In the genomic region with DNA sequence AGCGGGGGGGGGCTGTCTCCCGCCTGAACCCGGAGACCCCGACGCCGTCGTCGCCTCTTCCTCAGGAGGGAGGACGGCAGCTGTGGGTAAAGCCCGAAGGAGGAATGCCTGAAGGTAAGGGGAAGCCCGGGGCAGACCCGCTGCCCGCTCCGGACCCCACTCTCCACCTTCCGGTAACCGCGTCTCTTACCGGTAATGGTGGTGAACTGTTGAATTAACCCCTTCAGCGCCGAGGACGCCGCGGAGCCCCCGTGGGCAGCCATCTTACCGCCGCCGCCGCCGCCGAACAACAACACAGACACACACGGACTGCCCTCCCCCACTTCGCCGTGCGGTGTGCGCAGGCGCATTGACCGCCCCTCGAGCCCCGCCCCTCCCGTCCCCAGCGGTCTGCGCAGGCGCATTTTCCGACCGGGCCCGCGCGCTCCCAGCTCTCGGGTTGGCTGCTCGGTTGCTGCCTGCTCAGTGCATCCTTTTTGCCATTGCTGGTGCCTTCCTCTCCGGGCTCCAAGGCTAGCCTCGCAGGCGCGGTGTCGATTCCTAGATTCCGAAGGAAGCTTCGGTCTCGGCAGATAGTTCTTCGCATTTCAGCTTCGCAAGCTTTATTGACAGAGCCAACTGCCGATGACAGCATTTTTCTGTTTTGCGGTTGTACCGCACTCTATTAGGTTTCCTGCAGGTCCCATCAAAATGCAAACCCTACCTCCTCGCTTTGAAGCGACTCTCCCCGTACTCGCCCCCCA, we compare ENCODE assay signal across 8 cellular contexts. TPM values are rescaled to one million over a fixed set of nuclear protein-coding genes. Genes with fewer than 3 reads are reported as not detected.
DNase-seq lines count a peak whose midpoint lies in the region; ATAC-seq and TF ChIP-seq lines count a peak whose summit lies in the region.

A gene with protein sequence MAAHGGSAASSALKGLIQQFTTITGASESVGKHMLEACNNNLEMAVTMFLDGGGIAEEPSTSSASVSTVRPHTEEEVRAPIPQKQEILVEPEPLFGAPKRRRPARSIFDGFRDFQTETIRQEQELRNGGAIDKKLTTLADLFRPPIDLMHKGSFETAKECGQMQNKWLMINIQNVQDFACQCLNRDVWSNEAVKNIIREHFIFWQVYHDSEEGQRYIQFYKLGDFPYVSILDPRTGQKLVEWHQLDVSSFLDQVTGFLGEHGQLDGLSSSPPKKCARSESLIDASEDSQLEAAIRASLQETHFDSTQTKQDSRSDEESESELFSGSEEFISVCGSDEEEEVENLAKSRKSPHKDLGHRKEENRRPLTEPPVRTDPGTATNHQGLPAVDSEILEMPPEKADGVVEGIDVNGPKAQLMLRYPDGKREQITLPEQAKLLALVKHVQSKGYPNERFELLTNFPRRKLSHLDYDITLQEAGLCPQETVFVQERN (minus strand): TSS at position 291 of the 743 bp plus-strand sequence. CDS start 28 bp downstream, at position 263.

- TF ChIP-seq CTCF in lung (IDR thresholded peaks at IDR 0.05; ENCODE audit: control extremely low read depth, extremely low read depth), result no peak

- no peaks in the 10 kb centered on the region for H3K9me3 ChIP-seq in CD8-positive, alpha-beta memory T cell (ENCODE audit: low read length)
- no peaks in the 10 kb centered on the region for H3K9me3 ChIP-seq in lung (ENCODE audit: control insufficient read depth in 2 of 2, insufficient read depth in 1 of 2, low read length in 1 of 2)

- ATAC-seq in GM19468 (IDR thresholded peaks at IDR 0.05; ENCODE audit: extremely low read depth, unreplicated experiment) (peak; percentile 36), lung (ENCODE audit: insufficient read depth, low FRiP score) (peak; percentile 89)

- 0 to 1% methylated on average over 66 to 67 of the region's 67 CpGs for WGBS in lung, 2 donors

- no peaks in the 10 kb centered on the region for H3K9me3 Mint-ChIP-seq in CD8-positive, alpha-beta memory T cell

- H3K27me3 Mint-ChIP-seq in CD8-positive, alpha-beta memory T cell, result peaks cover 0 to 5% of the 10 kb centered on the region in 2 donors

- H3K4me3 ChIP-seq in CD8-positive, alpha-beta memory T cell (ENCODE audit: low read length), result peak within 1 kb of the TSS; percentile 95
- H3K4me3 ChIP-seq in lung, result peak within 1 kb of the TSS; percentile 89

- peak; percentile 94 to 97 (median 95) for DNase-seq in CD8-positive, alpha-beta memory T cell
- DNase-seq in HT-29 (ENCODE audit: low spot score) (peak; percentile 97), lung (ENCODE audit: low spot score) (peak; percentile 95)
- peak; percentile 95 for DNase-seq in NK-92 treated with Interleukin-12 subunit alpha and Interleukin-12 subunit beta, amount 100 ng/mL, for 24 hours (lab: John Stamatoyannopoulos, UW)
- peak; percentile 99 for DNase-seq in activated CD8-positive, alpha-beta memory T cell treated with anti-CD3 and anti-CD28 coated beads for 24 hours
- DNase-seq in effector CD8-positive, alpha-beta T cell (lab: John Stamatoyannopoulos, UW), result peak; percentile 97
- DNase-seq in stimulated activated CD4-positive, alpha-beta T cell treated with anti-CD3 and anti-CD28 coated beads, TNF-alpha, amount 100 ng/mL, for 24 hours (ENCODE audit: low read depth in 3 of 3), result peak; percentile 91 to 95 (median 93)

- peak within 1 kb of the TSS; percentile 77 to 99 (median 86) for H3K4me3 Mint-ChIP-seq in CD8-positive, alpha-beta memory T cell

- H3K4me1 Mint-ChIP-seq in CD8-positive, alpha-beta memory T cell, result peaks cover 19 to 37% (median 34%) of the 10 kb centered on the region in 3 donors

- peak within 1 kb of the TSS; percentile 65 to 99 (median 89) for H3K27ac Mint-ChIP-seq in CD8-positive, alpha-beta memory T cell

- H3K36me3 Mint-ChIP-seq in CD8-positive, alpha-beta memory T cell, result peaks cover 0 to 22% (median 2%) of the 10 kb centered on the region in 3 donors

- no peaks in the 10 kb centered on the region for H3K27me3 ChIP-seq in CD8-positive, alpha-beta memory T cell (ENCODE audit: insufficient read depth, low read length, poor library complexity, severe bottlenecking)
- H3K27me3 ChIP-seq in lung (ENCODE audit: control insufficient read depth, insufficient read depth), result no peaks in the 10 kb centered on the region

- POLR2A ChIA-PET in CD8-positive, alpha-beta memory T cell (lab: Charles Lee), result interaction anchor here (0.5 to 1.1 kb wide), 8 partner anchors 19 to 359 kb away, joined by 3 to 7 read pairs (median 4); a partner anchor contains a TSS

- CTCF ChIA-PET in CD8-positive, alpha-beta memory T cell (lab: Charles Lee), result no interaction called here

- peaks cover 14% of the 10 kb centered on the region for H3K4me1 ChIP-seq in CD8-positive, alpha-beta memory T cell (ENCODE audit: insufficient read depth, low read length)
- H3K4me1 ChIP-seq in lung (ENCODE audit: control insufficient read depth in 2 of 2, insufficient read depth in 2 of 2, low read length in 2 of 2), result peaks cover 2 to 4% of the 10 kb centered on the region in 2 donors

- peak within 1 kb of the TSS; percentile 85 for H3K27ac ChIP-seq in CD8-positive, alpha-beta memory T cell (ENCODE audit: low read depth, low read length)
- H3K27ac ChIP-seq in lung (ENCODE audit: low read depth in 1 of 2, low read length in 1 of 2), result peak within 1 kb of the TSS; percentile 84 to 94

- no peaks in the 10 kb centered on the region for H3K36me3 ChIP-seq in CD8-positive, alpha-beta memory T cell (ENCODE audit: insufficient read depth, low read length)
- H3K36me3 ChIP-seq in lung (ENCODE audit: control insufficient read depth in 2 of 2, insufficient read depth in 2 of 2, low read length in 2 of 2), result peaks cover 0 to 3% of the 10 kb centered on the region in 2 donors

RNA-seq across cellular contexts. Expression of the gene that starts here (rescaled TPM):
- total RNA-seq in CD8-positive, alpha-beta memory T cell, result 10 to 100 TPM; 51.7 to 52.1 TPM
- 32.6 TPM for polyA plus RNA-seq in CD8-positive, alpha-beta memory T cell
- 7.0 and 9.3 TPM in 2 replicates for total RNA-seq in HT-29 (2014; rRNA removed; shearing (Covaris generic))
- total RNA-seq in lung, result 10 to 100 TPM; 36.0 to 45.8 TPM
- polyA plus RNA-seq in lung, result 10 to 100 TPM in 1 of 2 donors, 1 to 10 TPM in 1; 5.2 to 14.7 TPM

Comparison
In these comparisons a context has a peak if more than half of its experiments do, and no peak if none do; other contexts are left out.
1. Peak in every context shown above with its lines: DNase-seq, ATAC-seq, H3K4me3 ChIP-seq and H3K27ac ChIP-seq.